Comparison of ENCODE assay signal across 13 cellular contexts in genomic region chr7:143499246-143499645, GRCh38. TPM values are rescaled to one million over a fixed set of nuclear protein-coding genes. Genes with fewer than 3 reads are reported as not detected.
DNase-seq lines count a peak whose midpoint lies in the region; ATAC-seq and TF ChIP-seq lines count a peak whose summit lies in the region.
"Had no signal": no experiment of that assay in that cellular context is flagged by ENCODE, and none has a peak within 500 bp of the region (broad histone marks: within the 10 kb centered on the region; RNA-seq: fewer than 3 reads in every experiment).

No MANE protein-coding gene starts in this region.

- no peaks in the 10 kb centered on the region for H3K27me3 ChIP-seq in Loucy (ENCODE audit: insufficient read depth, low read length, poor library complexity, severe bottlenecking)
- H3K27me3 ChIP-seq in subcutaneous abdominal adipose tissue (ENCODE audit: control insufficient read depth in 5 of 5, insufficient read depth in 4 of 5, low read length in 5 of 5), result no peaks in the 10 kb centered on the region

- no peak overlapping the region for H3K4me3 ChIP-seq in Loucy (ENCODE audit: low read length, poor library complexity, severe bottlenecking)
- H3K4me3 ChIP-seq in subcutaneous abdominal adipose tissue (ENCODE audit: low read depth in 1 of 5, low read length in 5 of 5), result no peak overlapping the region

- H3K27ac ChIP-seq in subcutaneous abdominal adipose tissue (ENCODE audit: low read depth, low read length), result peak overlapping the region; percentile 83
- H3K27ac ChIP-seq: VCaP had no signal

- DNase-seq in dermis blood vessel endothelial cell (peak; percentile 98), left lobe of liver (ENCODE audit: low spot score) (no peak), glutamatergic neuron (no peak), NCI-H524 treated with DMSO at 0.1 percent for 48 hours (lab: John Stamatoyannopoulos, UW) (no peak)
- DNase-seq: NCI-H446; stimulated activated CD8-positive, alpha-beta memory T cell treated with anti-CD3 and anti-CD28 coated beads, Interleukin-4, amount 100 ng/mL, for 48 hours had no signal

- no peak overlapping the region for H3K4me2 ChIP-seq in Loucy (ENCODE audit: low read depth, low read length, poor library complexity, severe bottlenecking)

- H3K36me3 ChIP-seq in Loucy (ENCODE audit: insufficient read depth, low read length), result no peaks in the 10 kb centered on the region
- no peaks in the 10 kb centered on the region for H3K36me3 ChIP-seq in subcutaneous abdominal adipose tissue (ENCODE audit: control insufficient read depth in 5 of 5, insufficient read depth in 5 of 5, low read length in 5 of 5)

- H3K79me2 ChIP-seq in Loucy (ENCODE audit: insufficient read depth, low read length), result no peaks in the 10 kb centered on the region

- H2AFZ ChIP-seq in Loucy (ENCODE audit: low read length), result 0 out of 2 replicates have a peak overlapping the region, but pooled peaks have one; percentile 20

- no peak overlapping the region for H3K27ac Mint-ChIP-seq in glutamatergic neuron (ENCODE audit: unreplicated experiment)

- H3K4me3 Mint-ChIP-seq in glutamatergic neuron (ENCODE audit: unreplicated experiment), result no peak overlapping the region
- H3K4me3 Mint-ChIP-seq: CD14-positive monocyte, neural crest cell had no signal

- no peak for TF ChIP-seq CTCF in Loucy (conservative IDR thresholded peaks at IDR 0.05; ENCODE audit: low read length)
- TF ChIP-seq CTCF in glutamatergic neuron (IDR thresholded peaks at IDR 0.05; ENCODE audit: partially characterized antibody, unreplicated experiment), result no peak

- no peaks in the 10 kb centered on the region for H4K20me1 ChIP-seq in Loucy (ENCODE audit: insufficient read depth, low read length, poor library complexity, severe bottlenecking)

- peaks cover 5% of the 10 kb centered on the region for H3K4me1 ChIP-seq in Loucy (ENCODE audit: insufficient read depth, low read length, poor library complexity, severe bottlenecking)
- peaks cover 4 to 46% (median 30%) of the 10 kb centered on the region in 5 donors for H3K4me1 ChIP-seq in subcutaneous abdominal adipose tissue (ENCODE audit: control insufficient read depth in 5 of 5, insufficient read depth in 5 of 5, low read length in 5 of 5)

- H3K9ac ChIP-seq in Loucy (ENCODE audit: low read depth, low read length, poor library complexity, severe bottlenecking) (no peak overlapping the region), subcutaneous abdominal adipose tissue (ENCODE audit: low read length in 5 of 5) (no peak overlapping the region)

- H3K9me3 Mint-ChIP-seq in glutamatergic neuron (ENCODE audit: unreplicated experiment), result no peaks in the 10 kb centered on the region
- H3K9me3 Mint-ChIP-seq: neural crest cell had no signal

- ATAC-seq in left lobe of liver, result peak; percentile 72
- no peak for ATAC-seq in GM19452 (IDR thresholded peaks at IDR 0.05; ENCODE audit: unreplicated experiment)
- no peak for ATAC-seq in GM19324 (IDR thresholded peaks at IDR 0.05; ENCODE audit: low FRiP score, unreplicated experiment)

- H3K36me3 Mint-ChIP-seq in glutamatergic neuron (ENCODE audit: unreplicated experiment), result no peaks in the 10 kb centered on the region

- H3K4me1 Mint-ChIP-seq in glutamatergic neuron (ENCODE audit: low read depth, unreplicated experiment), result no peaks in the 10 kb centered on the region
- H3K4me1 Mint-ChIP-seq: neural crest cell had no signal

- H3K9me3 ChIP-seq in Loucy (ENCODE audit: insufficient read depth, low read depth, low read length) (no peaks in the 10 kb centered on the region), subcutaneous abdominal adipose tissue (ENCODE audit: control insufficient read depth in 5 of 5, low read length in 5 of 5) (no peaks in the 10 kb centered on the region)

- no peaks in the 10 kb centered on the region for H3F3A ChIP-seq in Loucy (ENCODE audit: low read depth)

- H3K27me3 Mint-ChIP-seq in glutamatergic neuron (ENCODE audit: unreplicated experiment), result no peaks in the 10 kb centered on the region

- H3K9me2 ChIP-seq in Loucy (replicated peaks; ENCODE audit: low read depth, low read length), result no peaks in the 10 kb centered on the region

RNA-seq across cellular contexts. Expression of gene TAS2R41, which starts 21.6 kb away (rescaled TPM):
- total RNA-seq in dermis blood vessel endothelial cell, result not detected in 2 replicates
- total RNA-seq in left lobe of liver, result 0.45 TPM
- not detected for total RNA-seq in glutamatergic neuron (ENCODE audit: unreplicated experiment)
- total RNA-seq: neural crest cell had no signal

RNA-seq across cellular contexts. Expression of gene TAS2R60, which starts 56.0 kb away (rescaled TPM):
- total RNA-seq in dermis blood vessel endothelial cell (not detected in 2 replicates), left lobe of liver (0.38 TPM), glutamatergic neuron (ENCODE audit: unreplicated experiment) (not detected)
- total RNA-seq: neural crest cell had no signal
